ENCODE assay signal across 25 cellular contexts in genomic region chr22:19207902-19208283, GRCh38. TPM values are rescaled to one million over a fixed set of nuclear protein-coding genes. Genes with fewer than 3 reads are reported as not detected.
DNase-seq lines count a peak whose midpoint lies in the region; ATAC-seq, FAIRE-seq and TF ChIP-seq lines count a peak whose summit lies in the region.
"Had no signal": no experiment of that assay in that cellular context is flagged by ENCODE, and none has a peak within 500 bp of the region (broad histone marks: within the 10 kb centered on the region; RNA-seq: fewer than 3 reads in every experiment).

No MANE protein-coding gene starts in this region.

- WGBS in K562 (ENCODE audit: insufficient coverage, low coverage, missing lambda C conversion rate), result 9% methylated on average over 5 of the region's 5 CpGs

- H4K20me1 ChIP-seq in K562 (replicated peaks; ENCODE audit: control insufficient read depth, insufficient read depth, low read length), result 0 out of 2 replicates have a peak, but pooled peaks cover 7% of the 10 kb centered on the region

- no peak overlapping the region for H3K27ac Mint-ChIP-seq in natural killer cell treated with Interleukin-12 subunit alpha and Interleukin-12 subunit beta and Interleukin-15 and Interleukin-18, amount 100 ng/mL, for 72 hours
- no peak overlapping the region for H3K27ac Mint-ChIP-seq in natural killer cell
- H3K27ac Mint-ChIP-seq: CD4-positive, CD25-positive, alpha-beta regulatory T cell; CD8-positive, alpha-beta T cell had no signal

- TF ChIP-seq CTCF in natural killer cell (IDR thresholded peaks at IDR 0.05) (no peak), K562 (IDR thresholded peaks at IDR 0.05 in 2 of 3, conservative IDR thresholded peaks at IDR 0.05 in 1 of 3; ENCODE audit: insufficient read depth in 2 of 3, low read depth in 1 of 3, low read length in 3 of 3) (0 out of 6 replicates have a peak, but pooled peaks of 2 of the 3 experiments have one; percentile 4 to 12)

- no peaks in the 10 kb centered on the region for H3K79me2 ChIP-seq in K562 (ENCODE audit: control insufficient read depth, insufficient read depth, low read length)

- H3K4me3 ChIP-seq in K562, result no peak overlapping the region
- H3K4me3 ChIP-seq: A549, GM23248 had no signal

- peaks cover 3 to 10% of the 10 kb centered on the region in 2 experiments; a peak in 4 of 5 replicates for H3K4me1 ChIP-seq in K562 (replicated peaks in 1 of 2; ENCODE audit: control insufficient read depth in 2 of 2, insufficient read depth in 2 of 2, low read length in 2 of 2)
- H3K4me1 ChIP-seq: A549, Caco-2 had no signal

- CTCF ChIA-PET in K562 (lab: Yijun Ruan, JAX; ENCODE audit: low intra/inter-chr PET ratio), result no interaction called here

- H3K36me3 Mint-ChIP-seq in natural killer cell treated with Interleukin-12 subunit alpha and Interleukin-12 subunit beta and Interleukin-15 and Interleukin-18, amount 100 ng/mL, for 72 hours, result no peaks in the 10 kb centered on the region
- H3K36me3 Mint-ChIP-seq in natural killer cell, result no peaks in the 10 kb centered on the region
- H3K36me3 Mint-ChIP-seq: CD8-positive, alpha-beta T cell had no signal

- intact Hi-C loops in natural killer cell (cut with micrococcal nuclease) (no loop called here), K562 (cut with micrococcal nuclease) (no loop called here), posterior vena cava (cut with DNase I) (no loop called here)

- in situ Hi-C loops in K562 (cut with MboI), result no loop called here

- ATAC-seq in natural killer cell treated with Interleukin-12 subunit alpha and Interleukin-12 subunit beta and Interleukin-15 and Interleukin-18, amount 100 ng/mL, for 72 hours, result no peak
- ATAC-seq in natural killer cell, result no peak
- ATAC-seq in K562, result no peak
- no peak for ATAC-seq in GM18505 (IDR thresholded peaks at IDR 0.05; ENCODE audit: unreplicated experiment)
- ATAC-seq: A549; CD8-positive, alpha-beta T cell; HCT116 had no signal

- no peak overlapping the region for H3K9ac ChIP-seq in K562 (ENCODE audit: insufficient read depth in 1 of 2, low read depth in 2 of 2, low read length in 2 of 2)
- H3K9ac ChIP-seq: GM23248 had no signal

- FAIRE-seq in K562 (lab: Jason Lieb, UNC), result no peak
- FAIRE-seq: A549, G401.6, GM12892, GM19239, H1 had no signal

- no peaks in the 10 kb centered on the region for H3K9me1 ChIP-seq in K562 (ENCODE audit: control insufficient read depth, insufficient read depth, low read length)

- POLR2A ChIA-PET in K562 (lab: Yijun Ruan, JAX), result interaction anchor here (0.6 to 11.1 kb wide), 10 partner anchors 10 to 219 kb away, joined by 3 to 123 read pairs (median 5); no protein-coding TSS in a partner anchor

- no peak overlapping the region for H2AFZ ChIP-seq in K562 (ENCODE audit: low read depth, low read length)
- H2AFZ ChIP-seq: GM23248 had no signal

- no peaks in the 10 kb centered on the region for H3K4me1 Mint-ChIP-seq in natural killer cell treated with Interleukin-12 subunit alpha and Interleukin-12 subunit beta and Interleukin-15 and Interleukin-18, amount 100 ng/mL, for 72 hours (ENCODE audit: low read depth in 2 of 2)
- H3K4me1 Mint-ChIP-seq in natural killer cell, result no peaks in the 10 kb centered on the region
- H3K4me1 Mint-ChIP-seq: CD4-positive, CD25-positive, alpha-beta regulatory T cell had no signal

- BruUV-seq in K562 (replicated peaks; lab: Mats Ljungman, UMichigan), result no TSS peak

- no peak overlapping the region for H3K4me3 Mint-ChIP-seq in natural killer cell treated with Interleukin-12 subunit alpha and Interleukin-12 subunit beta and Interleukin-15 and Interleukin-18, amount 100 ng/mL, for 72 hours
- no peak overlapping the region for H3K4me3 Mint-ChIP-seq in natural killer cell
- H3K4me3 Mint-ChIP-seq: CD4-positive, CD25-positive, alpha-beta regulatory T cell; CD8-positive, alpha-beta T cell had no signal

- H3K9me3 Mint-ChIP-seq in natural killer cell treated with Interleukin-12 subunit alpha and Interleukin-12 subunit beta and Interleukin-15 and Interleukin-18, amount 100 ng/mL, for 72 hours, result no peaks in the 10 kb centered on the region
- no peaks in the 10 kb centered on the region for H3K9me3 Mint-ChIP-seq in natural killer cell
- H3K9me3 Mint-ChIP-seq: CD8-positive, alpha-beta T cell had no signal

- DNase-seq in natural killer cell treated with Interleukin-12 subunit alpha and Interleukin-12 subunit beta and Interleukin-15 and Interleukin-18, amount 100 ng/mL, for 72 hours (ENCODE audit: low spot score), result peak; percentile 0
- DNase-seq in natural killer cell (no peak), K562 (ENCODE audit: extremely low read depth in 1 of 4, low spot score in 3 of 4) (no peak), posterior vena cava (ENCODE audit: low spot score) (peak; percentile 47), NCI-H2107 (lab: John Stamatoyannopoulos, UW) (no peak), erythroblast (lab: John Stamatoyannopoulos, UW) (no peak)
- DNase-seq: 8988T; ACHN; AML-193; C1 segment of cervical spinal cord; CD4-positive, CD25-positive, alpha-beta regulatory T cell; CD8-positive, alpha-beta T cell; DMS153; DND-41; GM23248; H7 had no signal

- no peak overlapping the region for H3K27ac ChIP-seq in K562 (ENCODE audit: extremely low read depth, low read depth, low read length)
- H3K27ac ChIP-seq: A549, GM23248 had no signal

- H3K27me3 Mint-ChIP-seq in natural killer cell treated with Interleukin-12 subunit alpha and Interleukin-12 subunit beta and Interleukin-15 and Interleukin-18, amount 100 ng/mL, for 72 hours, result peaks cover 13 to 18% of the 10 kb centered on the region in 2 donors
- peaks cover 20 to 23% of the 10 kb centered on the region in 2 donors for H3K27me3 Mint-ChIP-seq in natural killer cell (ENCODE audit: low read depth in 2 of 2)

- no peak overlapping the region for H3K4me2 ChIP-seq in K562 (ENCODE audit: insufficient read depth, low read length)
- H3K4me2 ChIP-seq: A549 had no signal

- no peaks in the 10 kb centered on the region for H3K9me3 ChIP-seq in K562 (replicated peaks; ENCODE audit: control insufficient read depth, insufficient read depth, low read depth, low read length)
- H3K9me3 ChIP-seq: A549, Caco-2 had no signal

- H3K27me3 ChIP-seq in K562 (ENCODE audit: control insufficient read depth in 2 of 2, insufficient read depth in 2 of 2, low read length in 2 of 2), result peaks cover 43 to 52% of the 10 kb centered on the region in 2 experiments

- no peak for TF ChIP-seq EP300 in K562 (IDR thresholded peaks at IDR 0.05; ENCODE audit: low read length)

- TF ChIP-seq POLR2A in K562 (conservative IDR thresholded peaks at IDR 0.05) (no peak), erythroblast (IDR thresholded peaks at IDR 0.05; ENCODE audit: low read length) (no peak), GM18505 (IDR thresholded peaks at IDR 0.05; ENCODE audit: borderline replicate concordance, extremely low read depth, insufficient read depth, insufficient read length) (no peak)

- TF ChIP-seq RAD21 in K562 (CRISPR knock-in tag; conservative IDR thresholded peaks at IDR 0.05 in 1 of 2, IDR thresholded peaks at IDR 0.05 in 1 of 2), result no peak

- no peaks in the 10 kb centered on the region for H3K36me3 ChIP-seq in K562 (ENCODE audit: control insufficient read depth, insufficient read depth, low read length)

TF ChIP-seq in K562, 482 proteins besides CTCF, POLR2A, EP300 and RAD21 (continues in another document):
- no peak for TF ChIP-seq ZNF408 (CRISPR knock-in tag; IDR thresholded peaks at IDR 0.05; ENCODE audit: low read depth)

RNA-seq across cellular contexts. Expression of gene SLC25A1, which starts 29.4 kb away (rescaled TPM):
- 10 to 100 TPM; 44.5 to 44.7 TPM for total RNA-seq in natural killer cell treated with Interleukin-12 subunit alpha and Interleukin-12 subunit beta and Interleukin-15 and Interleukin-18, amount 100 ng/mL, for 72 hours
- total RNA-seq in natural killer cell, result 10 to 100 TPM; 24.8 to 29.6 (median 26.9) TPM
- total RNA-seq in K562 (2011; cell fraction: chromatin; rRNA removed; ENCODE audit: low replicate concordance), result 34.4 and 107 TPM in 2 replicates
- total RNA-seq in K562 (2011; cell fraction: nucleolus; rRNA removed), result 114 and 122 TPM in 2 replicates
- total RNA-seq in K562 (2011; cell fraction: nucleoplasm; rRNA removed), result 76.8 and 81.5 TPM in 2 replicates
- total RNA-seq in K562 (2014; rRNA removed), result 329 and 469 TPM in 2 replicates
- 54.3 and 89.6 TPM in 2 replicates for total RNA-seq in K562 (2014; rRNA removed; fragmentation: Illumina TruSeq; extraction: Trizol)
- total RNA-seq in K562 (2015; rRNA removed; fragmentation: Illumina TruSeq; extraction: Trizol), result 109 and 119 TPM in 2 replicates
- 399 and 408 TPM in 2 replicates for total RNA-seq in K562 (2021)
- polyA plus RNA-seq in K562 (2011; rRNA removed), result 110 and 216 TPM in 2 replicates
- polyA plus RNA-seq in K562 (2011; cell fraction: cytosol; rRNA removed), result 329 and 368 TPM in 2 replicates
- 294 and 343 TPM in 2 replicates for polyA plus RNA-seq in K562 (2011; cell fraction: nucleus; rRNA removed)
- polyA plus RNA-seq in K562 (2012), result 272 and 330 TPM in 2 replicates
- polyA plus RNA-seq in K562 (2014; fragmentation: Illumina TruSeq; extraction: Trizol), result 183 and 239 TPM in 2 replicates
- polyA plus RNA-seq in K562 (2014; fragmentation: Nextera tagmentation; extraction: Ambion mirVana), result 10 to 100 TPM; 11.0 to 23.7 TPM
- 248 and 262 TPM in 2 replicates for polyA plus RNA-seq in K562 (2014; rRNA removed)
- polyA minus RNA-seq in K562 (2011; rRNA and poly(A)+ RNA removed), result 64.7 and 77.1 TPM in 2 replicates
- 103 and 287 TPM in 2 replicates for polyA minus RNA-seq in K562 (2011; cell fraction: cytosol; rRNA and poly(A)+ RNA removed)
- 46.3 and 88.1 TPM in 2 replicates for polyA minus RNA-seq in K562 (2011; cell fraction: nucleus; rRNA and poly(A)+ RNA removed)
- total RNA-seq in posterior vena cava, result 10 to 100 TPM; 46.2 to 47.8 TPM

RNA-seq across cellular contexts. Expression of gene GSC2, which starts 57.8 kb away (rescaled TPM):
- not detected for total RNA-seq in natural killer cell treated with Interleukin-12 subunit alpha and Interleukin-12 subunit beta and Interleukin-15 and Interleukin-18, amount 100 ng/mL, for 72 hours
- total RNA-seq in natural killer cell, result not detected
- not detected in 2 replicates for total RNA-seq in K562 (2011; cell fraction: chromatin; rRNA removed; ENCODE audit: low replicate concordance)
- not detected in 2 replicates for total RNA-seq in K562 (2011; cell fraction: nucleolus; rRNA removed)
- total RNA-seq in K562 (2011; cell fraction: nucleoplasm; rRNA removed), result not detected in 2 replicates
- not detected in 2 replicates for total RNA-seq in K562 (2014; rRNA removed)
- not detected in 2 replicates for total RNA-seq in K562 (2014; rRNA removed; fragmentation: Illumina TruSeq; extraction: Trizol)
- not detected in 2 replicates for total RNA-seq in K562 (2015; rRNA removed; fragmentation: Illumina TruSeq; extraction: Trizol)
- not detected in 2 replicates for total RNA-seq in K562 (2021)
- polyA plus RNA-seq in K562 (2011; rRNA removed), result not detected in 2 replicates
- not detected in 2 replicates for polyA plus RNA-seq in K562 (2011; cell fraction: cytosol; rRNA removed)
- not detected in 2 replicates for polyA plus RNA-seq in K562 (2011; cell fraction: nucleus; rRNA removed)
- not detected in 2 replicates for polyA plus RNA-seq in K562 (2012)
- not detected in 2 replicates for polyA plus RNA-seq in K562 (2014; fragmentation: Illumina TruSeq; extraction: Trizol)
- not detected for polyA plus RNA-seq in K562 (2014; fragmentation: Nextera tagmentation; extraction: Ambion mirVana)
- not detected in 2 replicates for polyA plus RNA-seq in K562 (2014; rRNA removed)
- not detected in 2 replicates for polyA minus RNA-seq in K562 (2011; rRNA and poly(A)+ RNA removed)
- polyA minus RNA-seq in K562 (2011; cell fraction: cytosol; rRNA and poly(A)+ RNA removed), result not detected in 2 replicates
- polyA minus RNA-seq in K562 (2011; cell fraction: nucleus; rRNA and poly(A)+ RNA removed), result not detected in 2 replicates
- not detected for total RNA-seq in posterior vena cava
- total RNA-seq: Caco-2; CD4-positive, CD25-positive, alpha-beta regulatory T cell; CD8-positive, alpha-beta T cell; GM23248; H7 had no signal
- polyA plus RNA-seq: A549; BJ; CD4-positive, CD25-positive, alpha-beta regulatory T cell; GM23248 had no signal

Comparison
In these comparisons a context has a peak if more than half of its experiments do, and no peak if none do; other contexts are left out.
1. DNase-seq: peak in natural killer cell treated with Interleukin-12 subunit alpha and Interleukin-12 subunit beta and Interleukin-15 and Interleukin-18, amount 100 ng/mL, for 72 hours (single experiment) and posterior vena cava (single experiment); none in natural killer cell (single experiment), K562 (0 of 4), NCI-H2107 (single experiment) and erythroblast (0 of 2).